8 cellular contexts compared by ENCODE assay signal in genomic region chr17:61686114-61686513, GRCh38.
"Had no signal": no experiment of that assay in that cellular context is flagged by ENCODE, and none has a peak within 500 bp of the region (broad histone marks: within the 10 kb centered on the region; RNA-seq: fewer than 3 reads in every experiment).

No MANE protein-coding gene starts in this region.

- H3K4me2 ChIP-seq: GM23338 had no signal

- H3K4me1 ChIP-seq: HAP-1 had no signal

- H3K4me3 ChIP-seq: GM23338, HAP-1 had no signal

- H2AFZ ChIP-seq: GM23338 had no signal

- H3K27ac ChIP-seq: HL-60 had no signal

- H3K9me3 ChIP-seq: HAP-1 had no signal

- ATAC-seq: GM23338, HCT116 had no signal

- DNase-seq: H7, HFFc6, Kasumi-1, KG1 had no signal
